In genomic region chr4:106034205-106034604, GRCh38 we compare ENCODE assay signal across 2 cellular contexts.
TF ChIP-seq lines count a peak whose summit lies in the region.

No MANE protein-coding gene starts in this region.

TF ChIP-seq in SK-N-SH treated with all-trans-retinoic acid at 6 μM for 48 hours, 23 proteins besides CTCF, POLR2A, EP300 and RAD21 (continued from another document):
- TF ChIP-seq CSDC2 (CRISPR knock-in tag; IDR thresholded peaks at IDR 0.05) (no peak), SNAI2 (CRISPR knock-in tag; IDR thresholded peaks at IDR 0.05) (0 out of 2 replicates have a peak, but pooled peaks have one; percentile 43), ZNF70 (CRISPR knock-in tag; IDR thresholded peaks at IDR 0.05) (no peak), PPARA (CRISPR knock-in tag; IDR thresholded peaks at IDR 0.05; ENCODE audit: borderline replicate concordance) (no peak), ISL1 (CRISPR knock-in tag; IDR thresholded peaks at IDR 0.05) (peak; percentile 95), ZFP3 (CRISPR knock-in tag; IDR thresholded peaks at IDR 0.05) (no peak)
- TF ChIP-seq, protein P1, sequence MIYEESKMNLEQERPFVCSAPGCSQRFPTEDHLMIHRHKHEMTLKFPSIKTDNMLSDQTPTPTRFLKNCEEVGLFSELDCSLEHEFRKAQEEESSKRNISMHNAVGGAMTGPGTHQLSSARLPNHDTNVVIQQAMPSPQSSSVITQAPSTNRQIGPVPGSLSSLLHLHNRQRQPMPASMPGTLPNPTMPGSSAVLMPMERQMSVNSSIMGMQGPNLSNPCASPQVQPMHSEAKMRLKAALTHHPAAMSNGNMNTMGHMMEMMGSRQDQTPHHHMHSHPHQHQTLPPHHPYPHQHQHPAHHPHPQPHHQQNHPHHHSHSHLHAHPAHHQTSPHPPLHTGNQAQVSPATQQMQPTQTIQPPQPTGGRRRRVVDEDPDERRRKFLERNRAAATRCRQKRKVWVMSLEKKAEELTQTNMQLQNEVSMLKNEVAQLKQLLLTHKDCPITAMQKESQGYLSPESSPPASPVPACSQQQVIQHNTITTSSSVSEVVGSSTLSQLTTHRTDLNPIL (CRISPR knock-in tag; IDR thresholded peaks at IDR 0.05; ENCODE audit: low read depth), result peak; percentile 85

TF ChIP-seq in SK-N-SH, 30 proteins besides CTCF, POLR2A, EP300 and RAD21 (continued from another document):
- TF ChIP-seq, protein P2, sequence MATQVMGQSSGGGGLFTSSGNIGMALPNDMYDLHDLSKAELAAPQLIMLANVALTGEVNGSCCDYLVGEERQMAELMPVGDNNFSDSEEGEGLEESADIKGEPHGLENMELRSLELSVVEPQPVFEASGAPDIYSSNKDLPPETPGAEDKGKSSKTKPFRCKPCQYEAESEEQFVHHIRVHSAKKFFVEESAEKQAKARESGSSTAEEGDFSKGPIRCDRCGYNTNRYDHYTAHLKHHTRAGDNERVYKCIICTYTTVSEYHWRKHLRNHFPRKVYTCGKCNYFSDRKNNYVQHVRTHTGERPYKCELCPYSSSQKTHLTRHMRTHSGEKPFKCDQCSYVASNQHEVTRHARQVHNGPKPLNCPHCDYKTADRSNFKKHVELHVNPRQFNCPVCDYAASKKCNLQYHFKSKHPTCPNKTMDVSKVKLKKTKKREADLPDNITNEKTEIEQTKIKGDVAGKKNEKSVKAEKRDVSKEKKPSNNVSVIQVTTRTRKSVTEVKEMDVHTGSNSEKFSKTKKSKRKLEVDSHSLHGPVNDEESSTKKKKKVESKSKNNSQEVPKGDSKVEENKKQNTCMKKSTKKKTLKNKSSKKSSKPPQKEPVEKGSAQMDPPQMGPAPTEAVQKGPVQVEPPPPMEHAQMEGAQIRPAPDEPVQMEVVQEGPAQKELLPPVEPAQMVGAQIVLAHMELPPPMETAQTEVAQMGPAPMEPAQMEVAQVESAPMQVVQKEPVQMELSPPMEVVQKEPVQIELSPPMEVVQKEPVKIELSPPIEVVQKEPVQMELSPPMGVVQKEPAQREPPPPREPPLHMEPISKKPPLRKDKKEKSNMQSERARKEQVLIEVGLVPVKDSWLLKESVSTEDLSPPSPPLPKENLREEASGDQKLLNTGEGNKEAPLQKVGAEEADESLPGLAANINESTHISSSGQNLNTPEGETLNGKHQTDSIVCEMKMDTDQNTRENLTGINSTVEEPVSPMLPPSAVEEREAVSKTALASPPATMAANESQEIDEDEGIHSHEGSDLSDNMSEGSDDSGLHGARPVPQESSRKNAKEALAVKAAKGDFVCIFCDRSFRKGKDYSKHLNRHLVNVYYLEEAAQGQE (IDR thresholded peaks at IDR 0.05; ENCODE audit: low read depth, low read length), result no peak
- TF ChIP-seq, protein P3, sequence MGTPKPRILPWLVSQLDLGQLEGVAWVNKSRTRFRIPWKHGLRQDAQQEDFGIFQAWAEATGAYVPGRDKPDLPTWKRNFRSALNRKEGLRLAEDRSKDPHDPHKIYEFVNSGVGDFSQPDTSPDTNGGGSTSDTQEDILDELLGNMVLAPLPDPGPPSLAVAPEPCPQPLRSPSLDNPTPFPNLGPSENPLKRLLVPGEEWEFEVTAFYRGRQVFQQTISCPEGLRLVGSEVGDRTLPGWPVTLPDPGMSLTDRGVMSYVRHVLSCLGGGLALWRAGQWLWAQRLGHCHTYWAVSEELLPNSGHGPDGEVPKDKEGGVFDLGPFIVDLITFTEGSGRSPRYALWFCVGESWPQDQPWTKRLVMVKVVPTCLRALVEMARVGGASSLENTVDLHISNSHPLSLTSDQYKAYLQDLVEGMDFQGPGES (IDR thresholded peaks at IDR 0.05; ENCODE audit: low read depth, low read length), result no peak
- TF ChIP-seq JUND (IDR thresholded peaks at IDR 0.05) (no peak), FOXJ3 (CRISPR knock-in tag; IDR thresholded peaks at IDR 0.05) (no peak), TAF1 (IDR thresholded peaks at IDR 0.05; ENCODE audit: borderline replicate concordance, low read depth, low read length) (no peak), NFIC (IDR thresholded peaks at IDR 0.05; ENCODE audit: borderline replicate concordance) (no peak), FOXM1 (IDR thresholded peaks at IDR 0.05; ENCODE audit: low read depth) (no peak)
- TF ChIP-seq, protein P4, sequence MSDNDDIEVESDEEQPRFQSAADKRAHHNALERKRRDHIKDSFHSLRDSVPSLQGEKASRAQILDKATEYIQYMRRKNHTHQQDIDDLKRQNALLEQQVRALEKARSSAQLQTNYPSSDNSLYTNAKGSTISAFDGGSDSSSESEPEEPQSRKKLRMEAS (IDR thresholded peaks at IDR 0.05; ENCODE audit: low read depth), result no peak
